In the genomic region with DNA sequence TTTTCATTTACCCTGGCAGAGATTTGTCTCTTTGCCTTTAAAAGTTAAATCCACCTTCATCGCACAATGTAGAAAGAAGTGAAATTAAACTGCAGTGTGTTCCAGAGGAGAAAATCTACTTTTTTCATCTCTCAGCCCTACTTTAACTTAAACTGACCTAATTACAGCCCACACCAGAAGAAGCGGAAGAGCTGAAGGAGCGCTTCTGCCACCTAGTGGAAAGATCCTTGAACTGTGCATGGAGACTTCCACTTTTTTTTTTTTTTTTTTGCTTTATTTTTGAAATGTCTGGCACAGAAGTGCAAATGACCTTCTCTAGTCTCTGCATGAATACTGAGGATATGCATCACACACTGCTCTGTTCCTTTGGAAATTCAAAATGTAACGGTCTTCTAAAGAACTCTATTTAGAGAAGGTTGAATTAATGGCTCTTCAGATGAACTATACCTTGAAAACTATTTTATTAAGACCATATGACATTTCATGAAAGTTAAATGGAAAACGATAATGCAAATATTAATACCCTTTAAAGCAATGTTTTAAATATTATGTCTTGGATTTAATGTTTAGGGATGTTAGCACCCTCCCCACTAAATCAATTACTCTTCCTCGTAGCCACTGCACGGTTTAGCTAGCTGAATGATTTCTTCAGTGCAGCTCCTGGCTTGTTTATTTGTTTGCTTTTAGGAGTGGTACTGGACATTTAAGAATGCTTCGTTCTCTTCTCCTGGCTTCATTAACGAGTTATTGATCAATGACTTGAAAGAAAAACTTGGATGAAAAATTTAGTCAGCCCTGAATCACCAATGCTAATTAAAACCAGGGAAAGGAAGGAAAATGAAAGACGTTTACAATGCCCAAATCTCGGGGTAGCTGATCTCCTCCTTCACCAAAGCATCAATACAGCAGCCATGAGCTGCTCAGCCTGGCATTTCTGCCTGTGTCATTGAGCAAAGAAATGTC, we compare ENCODE assay signal across 8 cellular contexts.
DNase-seq lines count a peak whose midpoint lies in the region; ATAC-seq and TF ChIP-seq lines count a peak whose summit lies in the region.

No MANE protein-coding gene starts in this region.

- ATAC-seq in GM18873 (IDR thresholded peaks at IDR 0.05; ENCODE audit: low FRiP score, unreplicated experiment) (peak; percentile 85), HG03108 (IDR thresholded peaks at IDR 0.05; ENCODE audit: unreplicated experiment) (peak; percentile 88)

- H3K36me3 ChIP-seq in WERI-Rb-1: no peaks in the 10 kb centered on the region

- no peak overlapping the region for H3K4me3 ChIP-seq in WERI-Rb-1 (ENCODE audit: low read depth, low read length)

- H3K9me3 ChIP-seq in WERI-Rb-1 (ENCODE audit: severe bottlenecking): no peaks in the 10 kb centered on the region

- peak; percentile 70 for DNase-seq in AG20443 (ENCODE audit: low spot score)
- peak; percentile 60 for DNase-seq in NCI-H2107 treated with DMSO at 0.1 percent for 48 hours (lab: John Stamatoyannopoulos, UW; ENCODE audit: unreplicated experiment)
- peak; percentile 31 for DNase-seq in WERI-Rb-1
- peak; percentile 85 for DNase-seq in cerebellar cortex (ENCODE audit: low spot score)
- peak; percentile 93 for DNase-seq in left kidney (ENCODE audit: low read depth, low spot score)
- peak; percentile 37 for DNase-seq in stimulated activated CD4-positive, alpha-beta T cell treated with anti-CD3 and anti-CD28 coated beads, Interleukin-2, amount 100 ng/mL, for 4 hours (ENCODE audit: low read depth)

- TF ChIP-seq CTCF in WERI-Rb-1 (IDR thresholded peaks at IDR 0.05; ENCODE audit: low read depth, low read length): peak; percentile 78

- H3K27me3 ChIP-seq in WERI-Rb-1 (ENCODE audit: insufficient read depth, low read depth, severe bottlenecking): no peaks in the 10 kb centered on the region

- H3K27ac ChIP-seq in WERI-Rb-1: no peak overlapping the region

Comparison
In these comparisons a context has a peak if more than half of its experiments do, and no peak if none do; other contexts are left out.
1. DNase-seq: peak in every context shown above with its lines; median percentile 93 in left kidney; 85 in cerebellar cortex; 70 in AG20443; 60 in NCI-H2107 treated with DMSO at 0.1 percent for 48 hours; 37 in stimulated activated CD4-positive, alpha-beta T cell treated with anti-CD3 and anti-CD28 coated beads, Interleukin-2, amount 100 ng/mL, for 4 hours; 31 in WERI-Rb-1.